ENCODE assay signal across 7 cellular contexts in genomic region chr13:106243011-106243410, GRCh38.
"Had no signal": no experiment of that assay in that cellular context is flagged by ENCODE, and none has a peak within 500 bp of the region (broad histone marks: within the 10 kb centered on the region; RNA-seq: fewer than 3 reads in every experiment).

No MANE protein-coding gene starts in this region.

- H3K4me2 ChIP-seq: GM23338 had no signal

- ATAC-seq: GM23338, HepG2, K562 had no signal

- H2AFZ ChIP-seq: GM23338 had no signal

- H3K4me3 Mint-ChIP-seq: GM23338, H9 had no signal

- DNase-seq: H9, HCEC 1CT, IMR-90 had no signal

- H3K9me3 Mint-ChIP-seq: GM23338, H9 had no signal

- H3K27ac ChIP-seq: HL-60 had no signal

- H3K4me3 ChIP-seq: GM23338, K562 had no signal

- H3K27ac Mint-ChIP-seq: GM23338, H9 had no signal
